ENCODE assay signal across 12 cellular contexts in genomic region chr11:69635804-69636511, GRCh38. TPM values are rescaled to one million over a fixed set of nuclear protein-coding genes. Genes with fewer than 3 reads are reported as not detected.
A peak's percentile ranks its signal among the peaks of the same experiment; 100 is the strongest.
DNase-seq lines count a peak whose midpoint lies in the region; ATAC-seq and TF ChIP-seq lines count a peak whose summit lies in the region.
"Had no signal": no experiment of that assay in that cellular context is flagged by ENCODE, and none has a peak within 500 bp of the region (broad histone marks: within the 10 kb centered on the region; RNA-seq: fewer than 3 reads in every experiment).

No MANE protein-coding gene starts in this region.

- H3K27ac Mint-ChIP-seq in osteocyte (ENCODE audit: unreplicated experiment): no peak overlapping the region

- no peak for DNase-seq in AG09309 (ENCODE audit: low read depth)
- DNase-seq in SK-N-DZ (ENCODE audit: low spot score): peak; percentile 38
- no peak for DNase-seq in fibroblast of pulmonary artery (ENCODE audit: low read depth)
- no peak for DNase-seq in osteocyte (ENCODE audit: extremely low spot score, unreplicated experiment)
- no peak for DNase-seq in EL
- DNase-seq in midbrain (lab: John Stamatoyannopoulos, UW): no peak
- no peak for DNase-seq in RKO (ENCODE audit: low spot score)
- DNase-seq: COR-L47; effector CD4-positive, alpha-beta T cell; NCI-H446 treated with DMSO at 0.1 percent for 48 hours; T-cell had no signal

- peak overlapping the region; percentile 0 for H3K4me3 ChIP-seq in AG09309 (ENCODE audit: control insufficient read depth, low read depth, low read length)
- H3K4me3 ChIP-seq in fibroblast of pulmonary artery (replicated peaks; ENCODE audit: low read depth, low read length): peak overlapping the region; percentile 17

- peak overlapping the region; percentile 63 for H3K4me3 Mint-ChIP-seq in osteocyte (ENCODE audit: unreplicated experiment)

- no peaks in the 10 kb centered on the region for H3K27me3 Mint-ChIP-seq in osteocyte (ENCODE audit: unreplicated experiment)

- no peaks in the 10 kb centered on the region for H3K36me3 Mint-ChIP-seq in osteocyte (ENCODE audit: unreplicated experiment)
- H3K36me3 Mint-ChIP-seq: T-cell had no signal

- no peak for ATAC-seq in HG03565 (IDR thresholded peaks at IDR 0.05; ENCODE audit: unreplicated experiment)
- ATAC-seq: T-cell had no signal

- no peaks in the 10 kb centered on the region for H3K9me3 Mint-ChIP-seq in osteocyte (ENCODE audit: unreplicated experiment)
- H3K9me3 Mint-ChIP-seq: T-cell had no signal

- peaks cover 27% of the 10 kb centered on the region for H3K4me1 Mint-ChIP-seq in osteocyte (ENCODE audit: unreplicated experiment)

- TF ChIP-seq CTCF in AG09309 (IDR thresholded peaks at IDR 0.05; ENCODE audit: control insufficient read depth, insufficient read depth, low read depth, low read length, missing control alignments) (no peak), fibroblast of pulmonary artery (IDR thresholded peaks at IDR 0.05; ENCODE audit: low read length, missing control alignments) (no peak), osteocyte (IDR thresholded peaks at IDR 0.05) (no peak)

RNA-seq across cellular contexts. Expression of gene CCND1, which starts 5.0 kb away (rescaled TPM):
- polyA plus RNA-seq in SK-N-DZ (2014; cell fraction: cytosol; rRNA removed): 242 and 248 TPM in 2 replicates
- polyA plus RNA-seq in SK-N-DZ (2014; cell fraction: nucleus; rRNA removed): 196 and 220 TPM in 2 replicates
- total RNA-seq in osteocyte: 180 and 183 TPM in 2 replicates

RNA-seq across cellular contexts. Expression of gene LTO1, which starts 39.2 kb away (rescaled TPM):
- polyA plus RNA-seq in SK-N-DZ (2014; cell fraction: cytosol; rRNA removed): 22.1 and 25.3 TPM in 2 replicates
- polyA plus RNA-seq in SK-N-DZ (2014; cell fraction: nucleus; rRNA removed): 38.9 and 46.6 TPM in 2 replicates
- total RNA-seq in osteocyte: 18.9 and 21.4 TPM in 2 replicates
